21 cellular contexts compared by ENCODE assay signal in genomic region chr12:84492381-84492883, GRCh38.
"Had no signal": no experiment of that assay in that cellular context is flagged by ENCODE, and none has a peak within 500 bp of the region (broad histone marks: within the 10 kb centered on the region; RNA-seq: fewer than 3 reads in every experiment).

No MANE protein-coding gene starts in this region.

- H3K9me3 ChIP-seq: ascending aorta, breast epithelium, left ventricle myocardium inferior, psoas muscle, suprapubic skin had no signal

- DNase-seq: activated CD4-positive, alpha-beta T cell treated with anti-CD3 and anti-CD28 coated beads, Interleukin-2, amount 50 U/mL, for 1 hour; activated CD8-positive, alpha-beta memory T cell treated with anti-CD3 and anti-CD28 coated beads, Interleukin-2, amount 50 U/mL, for 4 hours; activated effector memory CD4-positive, alpha-beta T cell treated with Interleukin-2 at 50 U/mL for 16 hours; activated naive CD4-positive, alpha-beta T cell treated with anti-CD3 and anti-CD28 coated beads, Interleukin-2, amount 10 ng/mL, durations not matched to agents 7 days and 5 days; activated naive CD8-positive, alpha-beta T cell treated with anti-CD3 and anti-CD28 coated beads, Interleukin-2, amount 50 U/mL, for 24 hours; activated T-cell treated with anti-CD3 and anti-CD28 coated beads, Interleukin-2, amount 50 U/mL, for 48 hours; erythroblast; head of caudate nucleus; kidney glomerular epithelial cell; left ventricle myocardium inferior; mammary epithelial cell; psoas muscle; right cardiac atrium; small intestine; stimulated activated CD4-positive, alpha-beta T cell treated with anti-CD3 and anti-CD28 coated beads, Interleukin-15, amount 100 ng/mL, for 24 hours; stimulated activated CD4-positive, alpha-beta T cell treated with anti-CD3 and anti-CD28 coated beads, Interleukin-2, amount 100 ng/mL, for 48 hours had no signal

- H3K27me3 ChIP-seq: ascending aorta, breast epithelium, suprapubic skin had no signal

- H3K27ac ChIP-seq: ascending aorta, breast epithelium, coronary artery, left ventricle myocardium inferior, psoas muscle, suprapubic skin had no signal

- H3K4me1 ChIP-seq: ascending aorta, breast epithelium, left ventricle myocardium inferior, psoas muscle, suprapubic skin had no signal

- ATAC-seq: activated CD4-positive, CD25-positive, alpha-beta regulatory T cell treated with anti-CD3 and anti-CD28 coated beads, Interleukin-2, amount 50 U/mL, for 24 hours; activated naive CD8-positive, alpha-beta T cell treated with anti-CD3 and anti-CD28 coated beads, Interleukin-2, amount 50 U/mL, for 24 hours; psoas muscle; right cardiac atrium had no signal

- H3K36me3 ChIP-seq: ascending aorta, breast epithelium, left ventricle myocardium inferior, suprapubic skin had no signal

- H3K4me3 ChIP-seq: ascending aorta, breast epithelium, coronary artery, left ventricle myocardium inferior, psoas muscle, suprapubic skin had no signal
